ENCODE assay signal across 10 cellular contexts in the genomic region with DNA sequence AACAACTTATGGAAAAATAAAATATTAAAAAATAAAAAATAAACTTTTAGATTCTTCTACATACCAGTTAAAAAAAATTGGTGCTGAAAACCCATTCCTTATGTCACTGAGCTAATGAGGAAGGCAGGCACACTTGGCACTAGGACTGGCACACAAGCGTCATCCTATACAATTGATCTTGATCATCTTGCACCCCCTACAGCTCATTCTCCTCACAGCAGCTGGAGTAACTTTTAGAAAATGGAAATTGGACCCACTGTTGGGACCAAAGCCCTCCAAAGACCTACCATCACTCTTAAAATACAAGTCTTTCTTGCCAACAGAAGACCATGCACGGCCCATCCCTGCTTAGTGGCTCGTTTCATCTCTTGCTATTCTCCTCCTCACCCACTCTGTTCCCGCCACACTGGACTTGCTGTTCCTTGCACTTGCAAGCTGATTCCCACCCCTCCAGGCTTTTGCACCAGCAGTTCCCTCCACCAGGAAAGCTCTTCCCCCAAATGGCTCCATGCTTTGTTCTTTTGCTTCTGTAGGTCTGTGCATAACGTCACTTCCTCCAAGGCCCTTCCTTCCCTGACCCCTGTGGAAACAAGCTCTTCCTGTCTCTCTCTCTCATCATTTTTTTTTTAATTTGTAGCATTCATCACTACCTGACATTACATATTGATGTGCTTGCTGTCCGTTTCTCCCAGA. TPM values are rescaled to one million over a fixed set of nuclear protein-coding genes. Genes with fewer than 3 reads are reported as not detected.
DNase-seq lines count a peak whose midpoint lies in the region; ATAC-seq, FAIRE-seq and TF ChIP-seq lines count a peak whose summit lies in the region.
"Had no signal": no experiment of that assay in that cellular context is flagged by ENCODE, and none has a peak within 500 bp of the region (broad histone marks: within the 10 kb centered on the region; RNA-seq: fewer than 3 reads in every experiment).

No MANE protein-coding gene starts in this region.

- WGBS in GM12878 (ENCODE audit: insufficient coverage, insufficient replicate concordance, low lambda C conversion rate, missing lambda C conversion rate), result 91% methylated on average over 6 of the region's 6 CpGs

- no TSS peak for BruUV-seq in GM12878 (replicated peaks; lab: Mats Ljungman, UMichigan)

- CTCF ChIA-PET in GM12878 (lab: Yijun Ruan, JAX), result interaction anchor here (0.6 to 2.0 kb wide), 15 partner anchors 10 to 682 kb away, joined by 3 to 17 read pairs (median 3); partner anchors contain the start of gene CTU1

- no peak overlapping the region for H2AFZ ChIP-seq in GM12878 (ENCODE audit: control insufficient read depth, low read depth, low read length)

- no peak for FAIRE-seq in GM12878 (lab: Jason Lieb, UNC)

- no peak for DNase-seq in T-helper 2 cell treated with Interferon-gamma antibody and Interleukin-4, amounts not matched to agents 5 μg/mL and 100 μg/mL, for 36 hours (ENCODE audit: low spot score)
- DNase-seq in T-helper 2 cell, result no peak
- DNase-seq in GM12878 (ENCODE audit: low read depth, low spot score), result no peak
- DNase-seq in nephron progenitor cell, result no peak
- DNase-seq in putamen (ENCODE audit: low spot score), result no peak
- no peak for DNase-seq in mucosa of descending colon

- no peaks in the 10 kb centered on the region for H3K79me2 ChIP-seq in GM12878 (ENCODE audit: control insufficient read depth, insufficient read depth, low read length)

- peaks cover 9% of the 10 kb centered on the region for H3K4me1 Mint-ChIP-seq in T-helper 2 cell treated with Interferon-gamma antibody and Interleukin-4, amounts not matched to agents 5 μg/mL and 100 μg/mL, for 36 hours (ENCODE audit: low read depth)
- H3K4me1 Mint-ChIP-seq in nephron progenitor cell, result peaks cover 17% of the 10 kb centered on the region

- no peaks in the 10 kb centered on the region for H3K27me3 Mint-ChIP-seq in T-helper 2 cell treated with Interferon-gamma antibody and Interleukin-4, amounts not matched to agents 5 μg/mL and 100 μg/mL, for 36 hours (ENCODE audit: low read depth)
- H3K27me3 Mint-ChIP-seq in nephron progenitor cell (ENCODE audit: low read depth, poor library complexity), result peaks cover 11% of the 10 kb centered on the region

- no peak for TF ChIP-seq EP300 in GM12878 (IDR thresholded peaks at IDR 0.05; ENCODE audit: borderline replicate concordance in 1 of 2, control insufficient read depth in 1 of 2, low read depth in 2 of 2, low read length in 2 of 2)

- POLR2A ChIA-PET in GM12878 (lab: Charles Lee), result interaction anchor here (0.5 kb wide), 1 partner anchor 1401 kb away, joined by 5 read pairs; no protein-coding TSS in a partner anchor

- no peak overlapping the region for H3K27ac ChIP-seq in GM12878 (ENCODE audit: control insufficient read depth, insufficient read depth)
- H3K27ac ChIP-seq: HL-60 had no signal

- no peak overlapping the region for H3K4me3 Mint-ChIP-seq in T-helper 2 cell treated with Interferon-gamma antibody and Interleukin-4, amounts not matched to agents 5 μg/mL and 100 μg/mL, for 36 hours
- no peak overlapping the region for H3K4me3 Mint-ChIP-seq in nephron progenitor cell

- ATAC-seq in GM12878 (peak; percentile 40; the same call in 2 of the 3 replicates), mucosa of descending colon (no peak), HG03108 (IDR thresholded peaks at IDR 0.05; ENCODE audit: unreplicated experiment) (no peak)

- peak overlapping the region; percentile 66 for H3K27ac Mint-ChIP-seq in T-helper 2 cell treated with Interferon-gamma antibody and Interleukin-4, amounts not matched to agents 5 μg/mL and 100 μg/mL, for 36 hours
- H3K27ac Mint-ChIP-seq in nephron progenitor cell, result no peak overlapping the region

- RAD21 ChIA-PET in GM12878 (lab: Charles Lee; ENCODE audit: unreplicated experiment), result interaction anchor here (0.9 to 1.0 kb wide), 2 partner anchors 75 to 169 kb away, joined by 3 to 4 read pairs; no protein-coding TSS in a partner anchor

- no peaks in the 10 kb centered on the region; the same call in 1 of the 2 replicates for H4K20me1 ChIP-seq in GM12878 (ENCODE audit: control insufficient read depth, insufficient read depth)

- SMC1A ChIA-PET in GM12878 (lab: Charles Lee; ENCODE audit: uncharacterized antibody, unreplicated experiment), result no interaction called here

- H3K27me3 ChIP-seq in GM12878 (replicated peaks in 1 of 2; ENCODE audit: control insufficient read depth in 2 of 2, insufficient read depth in 2 of 2, low read length in 1 of 2), result no peaks in the 10 kb centered on the region

- no peak overlapping the region for H3K9ac ChIP-seq in GM12878 (ENCODE audit: control insufficient read depth, insufficient read depth, low read length)

- H3K9me3 ChIP-seq in GM12878 (replicated peaks; ENCODE audit: control insufficient read depth, insufficient read depth, low read length) (no peaks in the 10 kb centered on the region), mucosa of descending colon (no peaks in the 10 kb centered on the region)

- peaks cover 17% of the 10 kb centered on the region for H3K36me3 Mint-ChIP-seq in T-helper 2 cell treated with Interferon-gamma antibody and Interleukin-4, amounts not matched to agents 5 μg/mL and 100 μg/mL, for 36 hours (ENCODE audit: low read depth)
- no peaks in the 10 kb centered on the region for H3K36me3 Mint-ChIP-seq in nephron progenitor cell (ENCODE audit: low read depth)

- H3K36me3 ChIP-seq in GM12878 (ENCODE audit: control insufficient read depth in 2 of 2, insufficient read depth in 2 of 2, low read length in 1 of 2), result peaks cover 0 to 6% of the 10 kb centered on the region in 2 experiments; a peak in 3 of 4 replicates
- no peaks in the 10 kb centered on the region for H3K36me3 ChIP-seq in mucosa of descending colon (ENCODE audit: low read depth)

- no peak for TF ChIP-seq POLR2A in GM12878 (IDR thresholded peaks at IDR 0.05; ENCODE audit: low read depth, low read length)

- TF ChIP-seq CTCF in LNCAP (IDR thresholded peaks at IDR 0.05) (peak; percentile 51; the same call in 1 of the 2 replicates), GM12878 (IDR thresholded peaks at IDR 0.05 in 2 of 3, conservative IDR thresholded peaks at IDR 0.05 in 1 of 3; ENCODE audit: control insufficient read depth in 2 of 3, extremely low read depth in 1 of 3, insufficient read depth in 1 of 3, low read depth in 3 of 3, low read length in 3 of 3) (peak; percentile 17 to 21 (median 20); a peak in 3 of 6 replicates), nephron progenitor cell (IDR thresholded peaks at IDR 0.05) (peak; percentile 16), mucosa of descending colon (IDR thresholded peaks at IDR 0.05) (no peak)

- H3K9me3 Mint-ChIP-seq in T-helper 2 cell treated with Interferon-gamma antibody and Interleukin-4, amounts not matched to agents 5 μg/mL and 100 μg/mL, for 36 hours, result no peaks in the 10 kb centered on the region
- no peaks in the 10 kb centered on the region for H3K9me3 Mint-ChIP-seq in nephron progenitor cell

- H3K4me2 ChIP-seq in GM12878 (ENCODE audit: control insufficient read depth, insufficient read depth), result no peak overlapping the region

- TF ChIP-seq RAD21 in GM12878 (IDR thresholded peaks at IDR 0.05; ENCODE audit: insufficient read depth, low read depth, low read length), result 0 out of 2 replicates have a peak, but pooled peaks have one; percentile 13

- H3K4me3 ChIP-seq in GM12878, result no peak overlapping the region
- H3K4me3 ChIP-seq in mucosa of descending colon, result no peak overlapping the region

- no peaks in the 10 kb centered on the region; the same call in 1 of the 2 replicates for H3K4me1 ChIP-seq in GM12878 (ENCODE audit: control insufficient read depth, insufficient read depth, low read length)
- peaks cover 2% of the 10 kb centered on the region for H3K4me1 ChIP-seq in mucosa of descending colon (ENCODE audit: low read depth)

- in situ Hi-C loops in GM12878 (cut with MboI), result loop anchor here (10.0 kb wide), 1 partner anchor 162 kb away; no protein-coding TSS in a partner anchor

- intact Hi-C loops in GM12878 (cut with micrococcal nuclease; ENCODE audit: unreplicated experiment), result no loop called here
- intact Hi-C loops in mucosa of descending colon (cut with DNase I, micrococcal nuclease), result no loop called here

RNA-seq across cellular contexts. Expression of gene CTU1, which starts 11.6 kb away (rescaled TPM):
- 7.2 and 9.4 TPM in 2 replicates for total RNA-seq in GM12878 (2013; cell fraction: nucleolus; rRNA removed)
- total RNA-seq in GM12878 (2014; rRNA removed), result 6.2 and 8.9 TPM in 2 replicates
- 0.51 and 0.54 TPM in 2 replicates for total RNA-seq in GM12878 (2014; rRNA removed; fragmentation: Illumina TruSeq; extraction: Trizol)
- 9.9 and 10.5 TPM in 2 replicates for total RNA-seq in GM12878 (2021)
- polyA plus RNA-seq in GM12878 (2011; ENCODE audit: low read depth), result 0.58 TPM
- polyA plus RNA-seq in GM12878 (2011; rRNA removed), result 1.4 and 3.0 TPM in 2 replicates
- 4.7 and 7.6 TPM in 2 replicates for polyA plus RNA-seq in GM12878 (2011; cell fraction: cytosol; rRNA removed)
- polyA plus RNA-seq in GM12878 (2011; cell fraction: nucleus; rRNA removed), result 25.5 and 26.3 TPM in 2 replicates
- 2.8 and 4.3 TPM in 2 replicates for polyA plus RNA-seq in GM12878 (2012)
- polyA plus RNA-seq in GM12878 (2014; fragmentation: Illumina TruSeq; extraction: Trizol), result 0.59 and 0.71 TPM in 2 replicates
- polyA plus RNA-seq in GM12878 (2014; fragmentation: Nextera tagmentation; extraction: Ambion mirVana), result under 1 TPM in 1 of 2 experiments, not detected in 1; 0.02 TPM
- 5.8 and 8.1 TPM in 2 replicates for polyA plus RNA-seq in GM12878 (2014; rRNA removed)
- 1 to 10 TPM in 1 of 2 experiments, under 1 TPM in 1; 0.28 to 3.6 TPM for polyA plus RNA-seq in GM12878 (2016; fragmentation: Nextera tagmentation; extraction: Ambion mirVana)
- 1.3 and 2.1 TPM in 2 replicates for polyA minus RNA-seq in GM12878 (2011; rRNA and poly(A)+ RNA removed)
- polyA minus RNA-seq in GM12878 (2011; cell fraction: cytosol; rRNA and poly(A)+ RNA removed), result 2.4 and 2.9 TPM in 2 replicates
- polyA minus RNA-seq in GM12878 (2011; cell fraction: nucleus; rRNA and poly(A)+ RNA removed), result 3.6 and 5.5 TPM in 2 replicates
- total RNA-seq in mucosa of descending colon, result 1 to 10 TPM; 4.3 to 8.1 (median 4.8) TPM

RNA-seq across cellular contexts. Expression of gene KLK14, which starts 13.9 kb away (rescaled TPM):
- not detected in 2 replicates for total RNA-seq in GM12878 (2013; cell fraction: nucleolus; rRNA removed)
- total RNA-seq in GM12878 (2014; rRNA removed) (not detected in 2 replicates), GM12878 (2014; rRNA removed; fragmentation: Illumina TruSeq; extraction: Trizol) (not detected in 2 replicates), GM12878 (2021) (not detected in 2 replicates), mucosa of descending colon (under 1 TPM in 1 of 3 donors, not detected in 2; 0.41 TPM)
- not detected for polyA plus RNA-seq in GM12878 (2011; ENCODE audit: low read depth)
- polyA plus RNA-seq in GM12878 (2011; rRNA removed) (not detected in 2 replicates), GM12878 (2014; fragmentation: Illumina TruSeq; extraction: Trizol) (not detected in 2 replicates), GM12878 (2014; fragmentation: Nextera tagmentation; extraction: Ambion mirVana) (not detected), GM12878 (2014; rRNA removed) (0.10 TPM in 1 of 2 replicates, not detected in the other), GM12878 (2016; fragmentation: Nextera tagmentation; extraction: Ambion mirVana) (not detected)
- polyA plus RNA-seq in GM12878 (2011; cell fraction: cytosol; rRNA removed), result not detected in 2 replicates
- polyA plus RNA-seq in GM12878 (2011; cell fraction: nucleus; rRNA removed), result 0.19 and 0.44 TPM in 2 replicates
- 0.13 and 0.39 TPM in 2 replicates for polyA plus RNA-seq in GM12878 (2012)
- not detected in 2 replicates for polyA minus RNA-seq in GM12878 (2011; rRNA and poly(A)+ RNA removed)
- not detected in 2 replicates for polyA minus RNA-seq in GM12878 (2011; cell fraction: cytosol; rRNA and poly(A)+ RNA removed)
- polyA minus RNA-seq in GM12878 (2011; cell fraction: nucleus; rRNA and poly(A)+ RNA removed), result not detected in 2 replicates

RNA-seq across cellular contexts. Expression of gene SIGLEC9, which starts 28.1 kb away (rescaled TPM):
- total RNA-seq in GM12878 (2013; cell fraction: nucleolus; rRNA removed), result not detected in 2 replicates
- total RNA-seq in GM12878 (2014; rRNA removed) (not detected in 2 replicates), GM12878 (2014; rRNA removed; fragmentation: Illumina TruSeq; extraction: Trizol) (not detected in 2 replicates), GM12878 (2021) (not detected in 2 replicates), mucosa of descending colon (1 to 10 TPM; 1.4 to 3.8 (median 3.2) TPM)
- not detected for polyA plus RNA-seq in GM12878 (2011; ENCODE audit: low read depth)
- polyA plus RNA-seq in GM12878 (2011; rRNA removed) (0.10 TPM in 2 replicates), GM12878 (2014; fragmentation: Illumina TruSeq; extraction: Trizol) (not detected in 2 replicates), GM12878 (2014; fragmentation: Nextera tagmentation; extraction: Ambion mirVana) (not detected), GM12878 (2014; rRNA removed) (not detected in 2 replicates), GM12878 (2016; fragmentation: Nextera tagmentation; extraction: Ambion mirVana) (not detected)
- polyA plus RNA-seq in GM12878 (2011; cell fraction: cytosol; rRNA removed), result 0.03 and 0.05 TPM in 2 replicates
- polyA plus RNA-seq in GM12878 (2011; cell fraction: nucleus; rRNA removed), result 0.07 and 0.30 TPM in 2 replicates
- not detected in 2 replicates for polyA plus RNA-seq in GM12878 (2012)
- 0.21 TPM in 1 of 2 replicates, not detected in the other for polyA minus RNA-seq in GM12878 (2011; rRNA and poly(A)+ RNA removed)
- not detected in 2 replicates for polyA minus RNA-seq in GM12878 (2011; cell fraction: cytosol; rRNA and poly(A)+ RNA removed)
- not detected in 2 replicates for polyA minus RNA-seq in GM12878 (2011; cell fraction: nucleus; rRNA and poly(A)+ RNA removed)

RNA-seq across cellular contexts. Expression of gene KLK13, which starts 31.7 kb away (rescaled TPM):
- not detected in 2 replicates for total RNA-seq in GM12878 (2013; cell fraction: nucleolus; rRNA removed)
- not detected in 2 replicates for total RNA-seq in GM12878 (2014; rRNA removed)
- not detected in 2 replicates for total RNA-seq in GM12878 (2014; rRNA removed; fragmentation: Illumina TruSeq; extraction: Trizol)
- not detected in 2 replicates for total RNA-seq in GM12878 (2021)
- not detected for polyA plus RNA-seq in GM12878 (2011; ENCODE audit: low read depth)
- not detected in 2 replicates for polyA plus RNA-seq in GM12878 (2011; rRNA removed)
- not detected in 2 replicates for polyA plus RNA-seq in GM12878 (2011; cell fraction: cytosol; rRNA removed)
- not detected in 2 replicates for polyA plus RNA-seq in GM12878 (2011; cell fraction: nucleus; rRNA removed)
- polyA plus RNA-seq in GM12878 (2012), result not detected in 2 replicates
- not detected in 2 replicates for polyA plus RNA-seq in GM12878 (2014; fragmentation: Illumina TruSeq; extraction: Trizol)
- polyA plus RNA-seq in GM12878 (2014; fragmentation: Nextera tagmentation; extraction: Ambion mirVana), result not detected
- polyA plus RNA-seq in GM12878 (2014; rRNA removed), result not detected in 2 replicates
- polyA plus RNA-seq in GM12878 (2016; fragmentation: Nextera tagmentation; extraction: Ambion mirVana), result not detected
- polyA minus RNA-seq in GM12878 (2011; rRNA and poly(A)+ RNA removed), result not detected in 2 replicates
- polyA minus RNA-seq in GM12878 (2011; cell fraction: cytosol; rRNA and poly(A)+ RNA removed), result not detected in 2 replicates
- not detected in 2 replicates for polyA minus RNA-seq in GM12878 (2011; cell fraction: nucleus; rRNA and poly(A)+ RNA removed)
- total RNA-seq in mucosa of descending colon, result 1 to 10 TPM in 1 of 3 donors, under 1 TPM in 2; 0.22 to 2.7 (median 0.84) TPM
- total RNA-seq: mononuclear cell had no signal

RNA-seq across cellular contexts. Expression of gene SIGLEC7, which starts 45.5 kb away (rescaled TPM):
- not detected in 2 replicates for total RNA-seq in GM12878 (2013; cell fraction: nucleolus; rRNA removed)
- total RNA-seq in GM12878 (2014; rRNA removed) (not detected in 2 replicates), GM12878 (2014; rRNA removed; fragmentation: Illumina TruSeq; extraction: Trizol) (not detected in 2 replicates), GM12878 (2021) (not detected in 2 replicates), mucosa of descending colon (1 to 10 TPM; 1.2 to 2.5 (median 1.4) TPM)
- polyA plus RNA-seq in GM12878 (2011; ENCODE audit: low read depth), result not detected
- polyA plus RNA-seq in GM12878 (2011; rRNA removed) (0.06 and 0.15 TPM in 2 replicates), GM12878 (2014; fragmentation: Illumina TruSeq; extraction: Trizol) (not detected in 2 replicates), GM12878 (2014; fragmentation: Nextera tagmentation; extraction: Ambion mirVana) (not detected), GM12878 (2014; rRNA removed) (not detected in 2 replicates), GM12878 (2016; fragmentation: Nextera tagmentation; extraction: Ambion mirVana) (not detected)
- polyA plus RNA-seq in GM12878 (2011; cell fraction: cytosol; rRNA removed), result 0.07 and 0.18 TPM in 2 replicates
- 0.18 and 0.21 TPM in 2 replicates for polyA plus RNA-seq in GM12878 (2011; cell fraction: nucleus; rRNA removed)
- not detected in 2 replicates for polyA plus RNA-seq in GM12878 (2012)
- not detected in 2 replicates for polyA minus RNA-seq in GM12878 (2011; rRNA and poly(A)+ RNA removed)
- polyA minus RNA-seq in GM12878 (2011; cell fraction: cytosol; rRNA and poly(A)+ RNA removed), result not detected in 2 replicates
- polyA minus RNA-seq in GM12878 (2011; cell fraction: nucleus; rRNA and poly(A)+ RNA removed), result not detected in 2 replicates
